1 cellular context compared by ENCODE assay signal in genomic region chr4:1027219-1027915, GRCh38.
TF ChIP-seq lines count a peak whose summit lies in the region.

No MANE protein-coding gene starts in this region.

TF ChIP-seq in GM12878, 131 proteins besides CTCF, POLR2A, EP300 and RAD21:
- TF ChIP-seq ZBTB40 (IDR thresholded peaks at IDR 0.05; ENCODE audit: borderline replicate concordance) (no peak), IKZF2 (IDR thresholded peaks at IDR 0.05) (no peak), ZZZ3 (IDR thresholded peaks at IDR 0.05; ENCODE audit: control insufficient read depth, insufficient read length, low read depth) (no peak), CREM (IDR thresholded peaks at IDR 0.05; ENCODE audit: low read depth) (no peak), NFXL1 (IDR thresholded peaks at IDR 0.05; ENCODE audit: borderline replicate concordance) (no peak), FOS (IDR thresholded peaks at IDR 0.05; ENCODE audit: borderline replicate concordance, extremely low read depth, insufficient read length) (no peak), SMC3 (IDR thresholded peaks at IDR 0.05; ENCODE audit: borderline replicate concordance, low read length) (no peak), RELA (IDR thresholded peaks at IDR 0.05; ENCODE audit: borderline replicate concordance, partially characterized antibody) (no peak), TCF7 (IDR thresholded peaks at IDR 0.05; ENCODE audit: borderline replicate concordance) (no peak), ZNF207 (IDR thresholded peaks at IDR 0.05; ENCODE audit: borderline replicate concordance) (no peak), GABPA (IDR thresholded peaks at IDR 0.05; ENCODE audit: low read depth) (no peak), NKRF (conservative IDR thresholded peaks at IDR 0.05) (no peak), ZSCAN29 (IDR thresholded peaks at IDR 0.05) (no peak), HCFC1 (IDR thresholded peaks at IDR 0.05; ENCODE audit: low read length) (no peak), RFX5 (IDR thresholded peaks at IDR 0.05; ENCODE audit: low read depth, low read length) (no peak)
